8 cellular contexts compared by ENCODE assay signal in genomic region chr5:90529939-90530677, GRCh38. TPM values are rescaled to one million over a fixed set of nuclear protein-coding genes. Genes with fewer than 3 reads are reported as not detected.
DNase-seq lines count a peak whose midpoint lies in the region; TF ChIP-seq lines count a peak whose summit lies in the region.

No MANE protein-coding gene starts in this region.

- TF ChIP-seq CTCF in GM06990 (IDR thresholded peaks at IDR 0.05; ENCODE audit: insufficient read depth, low read length, poor library complexity, severe bottlenecking) (peak; percentile 74), ascending aorta (IDR thresholded peaks at IDR 0.05) (peak; percentile 50 to 71 (median 61))

- no peak for DNase-seq in GM06990 (ENCODE audit: extremely low read depth, insufficient read length)
- DNase-seq in GOT3 (lab: John Stamatoyannopoulos, UW): peak; percentile 50
- peak; percentile 66 to 69 for DNase-seq in Kasumi-1 (lab: John Stamatoyannopoulos, UW)
- DNase-seq in SJSA1 (ENCODE audit: low read depth in 1 of 2, low spot score in 2 of 2): peak; percentile 70 to 85
- peak; percentile 10 to 84 for DNase-seq in ascending aorta (ENCODE audit: low spot score in 2 of 2)
- DNase-seq in hippocampal formation (lab: John Stamatoyannopoulos, UW): peak; percentile 84 to 87
- DNase-seq in retina: peak; percentile 92
- no peak for DNase-seq in central memory CD4-positive, alpha-beta T cell

- intact Hi-C loops in ascending aorta (cut with DNase I): loop anchor here (1.0 to 10.0 kb wide), 7 partner anchors 56 to 1845 kb away; partner anchors contain the start of genes ARRDC3, CETN3, MBLAC2 and POLR3G

- H3K9me3 ChIP-seq in SJSA1 (replicated peaks): no peaks in the 10 kb centered on the region
- no peaks in the 10 kb centered on the region for H3K9me3 ChIP-seq in ascending aorta

- H3K4me3 ChIP-seq in GM06990 (replicated peaks; ENCODE audit: low read depth, low read length) (peak overlapping the region; percentile 85), SJSA1 (peak overlapping the region; percentile 83), ascending aorta (peak overlapping the region; percentile 81 to 94)

- H3K4me1 ChIP-seq in SJSA1 (replicated peaks) (peaks cover 12% of the 10 kb centered on the region; the same call in 1 of the 2 replicates), ascending aorta (peaks cover 8 to 12% of the 10 kb centered on the region in 2 donors)

- H3K36me3 ChIP-seq in GM06990 (ENCODE audit: control insufficient read depth, insufficient read depth, low read length) (no peaks in the 10 kb centered on the region), SJSA1 (peaks cover 22% of the 10 kb centered on the region), ascending aorta (peaks cover 0 to 3% of the 10 kb centered on the region in 2 donors)

- H3K27ac ChIP-seq in SJSA1 (peak overlapping the region; percentile 52), ascending aorta (peak overlapping the region; percentile 80 to 96)

- H3K27me3 ChIP-seq in GM06990 (replicated peaks; ENCODE audit: control insufficient read depth, insufficient read depth, low read length) (no peaks in the 10 kb centered on the region; the same call in 1 of the 2 replicates), SJSA1 (replicated peaks) (peaks cover 9% of the 10 kb centered on the region; the same call in 1 of the 2 replicates), ascending aorta (no peaks in the 10 kb centered on the region)

RNA-seq across cellular contexts. Expression of gene LYSMD3, which starts 0.7 kb away (rescaled TPM):
- 12.2 and 20.0 TPM in 2 replicates for total RNA-seq in SJSA1 (2014; rRNA removed; shearing (Covaris generic))
- total RNA-seq in ascending aorta: 4.0 TPM

RNA-seq across cellular contexts. Expression of gene ADGRV1, which starts 28.5 kb away (rescaled TPM):
- 0.13 TPM in 1 of 2 replicates, not detected in the other for total RNA-seq in SJSA1 (2014; rRNA removed; shearing (Covaris generic))
- 6.9 TPM for total RNA-seq in ascending aorta

RNA-seq across cellular contexts. Expression of gene POLR3G, which starts 55.4 kb away (rescaled TPM):
- total RNA-seq in SJSA1 (2014; rRNA removed; shearing (Covaris generic)): 2.5 and 5.0 TPM in 2 replicates
- total RNA-seq in ascending aorta: 1.5 TPM

RNA-seq across cellular contexts. Expression of gene MBLAC2, which starts 55.5 kb away (rescaled TPM):
- total RNA-seq in SJSA1 (2014; rRNA removed; shearing (Covaris generic)): 3.1 and 3.3 TPM in 2 replicates
- 4.7 TPM for total RNA-seq in ascending aorta

Comparison
In these comparisons a context has a peak if more than half of its experiments do, and no peak if none do; other contexts are left out.
1. DNase-seq: peak in GOT3 (single experiment), Kasumi-1 (2 of 2), SJSA1 (2 of 2), ascending aorta (2 of 2), hippocampal formation (2 of 2) and retina (single experiment); none in GM06990 (single experiment) and central memory CD4-positive, alpha-beta T cell (single experiment).
2. Peak in every context shown above with its lines, with median percentiles within 50 percentile points of each other: H3K4me3 ChIP-seq.